ENCODE assay signal across 17 cellular contexts in the genomic region with DNA sequence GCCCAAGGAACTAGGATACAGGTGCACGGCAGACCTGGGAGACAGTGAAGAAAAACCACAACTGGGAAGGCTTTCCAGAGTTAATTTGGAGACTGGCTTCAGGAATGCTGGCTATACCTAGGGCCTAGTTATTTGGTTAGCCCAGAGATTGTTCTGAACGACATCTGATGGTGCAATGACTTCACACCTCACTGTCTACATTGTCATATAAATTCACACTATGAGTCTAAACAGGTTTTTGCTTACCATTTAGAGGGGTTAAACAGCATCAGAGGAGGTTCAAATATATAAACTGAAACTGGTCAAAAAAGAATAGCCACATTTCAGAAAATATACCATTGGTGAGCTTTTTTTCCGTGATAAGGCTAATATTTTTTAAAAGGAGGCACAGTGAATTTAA. TPM values are rescaled to one million over a fixed set of nuclear protein-coding genes. Genes with fewer than 3 reads are reported as not detected.
DNase-seq lines count a peak whose midpoint lies in the region; ATAC-seq and TF ChIP-seq lines count a peak whose summit lies in the region.
"Had no signal": no experiment of that assay in that cellular context is flagged by ENCODE, and none has a peak within 500 bp of the region (broad histone marks: within the 10 kb centered on the region; RNA-seq: fewer than 3 reads in every experiment).

No MANE protein-coding gene starts in this region.

- intact Hi-C loops in natural killer cell (cut with micrococcal nuclease): no loop called here

- H3K4me3 Mint-ChIP-seq in activated T-cell treated with anti-CD3 and anti-CD28 coated beads, Interleukin-2, amount 50 U/mL, for 72 hours: no peak overlapping the region
- no peak overlapping the region for H3K4me3 Mint-ChIP-seq in central memory CD8-positive, alpha-beta T cell
- H3K4me3 Mint-ChIP-seq in natural killer cell: no peak overlapping the region
- no peak overlapping the region for H3K4me3 Mint-ChIP-seq in stimulated activated effector memory CD8-positive, alpha-beta T cell treated with anti-CD3 and anti-CD28 coated beads, Interleukin-12 subunit alpha, Interleukin-12 subunit beta, amount 100 ng/mL, for 72 hours
- H3K4me3 Mint-ChIP-seq: B cell had no signal

- TF ChIP-seq CTCF in natural killer cell (IDR thresholded peaks at IDR 0.05): no peak

- no peaks in the 10 kb centered on the region for H3K9me3 Mint-ChIP-seq in activated T-cell treated with anti-CD3 and anti-CD28 coated beads, Interleukin-2, amount 50 U/mL, for 72 hours
- no peaks in the 10 kb centered on the region for H3K9me3 Mint-ChIP-seq in central memory CD8-positive, alpha-beta T cell
- H3K9me3 Mint-ChIP-seq in natural killer cell: no peaks in the 10 kb centered on the region
- no peaks in the 10 kb centered on the region for H3K9me3 Mint-ChIP-seq in stimulated activated effector memory CD8-positive, alpha-beta T cell treated with anti-CD3 and anti-CD28 coated beads, Interleukin-12 subunit alpha, Interleukin-12 subunit beta, amount 100 ng/mL, for 72 hours
- no peaks in the 10 kb centered on the region for H3K9me3 Mint-ChIP-seq in activated naive CD4-positive, alpha-beta T cell treated with anti-CD3 and anti-CD28 coated beads, Interleukin-2, amount 50 U/mL, for 72 hours

- H3K4me1 Mint-ChIP-seq in activated T-cell treated with anti-CD3 and anti-CD28 coated beads, Interleukin-2, amount 50 U/mL, for 72 hours (ENCODE audit: low read depth): peaks cover 14% of the 10 kb centered on the region
- peaks cover 41% of the 10 kb centered on the region for H3K4me1 Mint-ChIP-seq in central memory CD8-positive, alpha-beta T cell
- peaks cover 49 to 57% of the 10 kb centered on the region in 2 donors for H3K4me1 Mint-ChIP-seq in natural killer cell
- H3K4me1 Mint-ChIP-seq in stimulated activated effector memory CD8-positive, alpha-beta T cell treated with anti-CD3 and anti-CD28 coated beads, Interleukin-12 subunit alpha, Interleukin-12 subunit beta, amount 100 ng/mL, for 72 hours: peaks cover 62% of the 10 kb centered on the region

- DNase-seq in activated T-cell treated with anti-CD3 and anti-CD28 coated beads, Interleukin-2, amount 50 U/mL, for 72 hours: no peak
- DNase-seq in activated T-cell treated with anti-CD3 and anti-CD28 coated beads, Interleukin-2, amount 50 U/mL, for 1 hour: no peak
- DNase-seq in central memory CD8-positive, alpha-beta T cell (ENCODE audit: low spot score in 2 of 2): no peak
- DNase-seq in natural killer cell (no peak), NCI-H1105 (lab: John Stamatoyannopoulos, UW) (no peak)
- DNase-seq in stimulated activated effector memory CD8-positive, alpha-beta T cell treated with anti-CD3 and anti-CD28 coated beads, Interleukin-12 subunit alpha, Interleukin-12 subunit beta, amount 100 ng/mL, for 72 hours (ENCODE audit: low spot score in 2 of 2): no peak
- no peak for DNase-seq in activated naive CD4-positive, alpha-beta T cell treated with anti-CD3 and anti-CD28 coated beads, Interleukin-2, amount 50 U/mL, for 16 hours
- DNase-seq in activated naive CD4-positive, alpha-beta T cell treated with anti-CD3 and anti-CD28 coated beads, Interleukin-2, amount 50 U/mL, for 72 hours (ENCODE audit: low spot score in 2 of 2): no peak
- DNase-seq: 8988T, DMS79 treated with DMSO at 0.1 percent for 48 hours, IMR-90, NCI-H1417 treated with DMSO at 0.1 percent for 48 hours, NCI-H187 treated with DMSO at 0.1 percent for 48 hours, NCI-H2227 treated with DMSO at 0.1 percent for 48 hours, NCI-H524, PC-9 had no signal

- H3K36me3 Mint-ChIP-seq in activated T-cell treated with anti-CD3 and anti-CD28 coated beads, Interleukin-2, amount 50 U/mL, for 72 hours (ENCODE audit: insufficient read depth in 2 of 2): peaks cover 5 to 26% of the 10 kb centered on the region in 2 donors
- peaks cover 46% of the 10 kb centered on the region for H3K36me3 Mint-ChIP-seq in central memory CD8-positive, alpha-beta T cell (ENCODE audit: insufficient read depth)
- H3K36me3 Mint-ChIP-seq in natural killer cell: peaks cover 16% of the 10 kb centered on the region
- peaks cover 86% of the 10 kb centered on the region for H3K36me3 Mint-ChIP-seq in stimulated activated effector memory CD8-positive, alpha-beta T cell treated with anti-CD3 and anti-CD28 coated beads, Interleukin-12 subunit alpha, Interleukin-12 subunit beta, amount 100 ng/mL, for 72 hours
- H3K36me3 Mint-ChIP-seq in activated naive CD4-positive, alpha-beta T cell treated with anti-CD3 and anti-CD28 coated beads, Interleukin-2, amount 50 U/mL, for 72 hours: peaks cover 0 to 10% of the 10 kb centered on the region in 2 donors

- peak in 1 of 2 donors; percentile 59 for ATAC-seq in activated T-cell treated with anti-CD3 and anti-CD28 coated beads, Interleukin-2, amount 50 U/mL, for 72 hours (replicated peaks in 1 of 2)
- ATAC-seq in central memory CD8-positive, alpha-beta T cell (replicated peaks; ENCODE audit: extremely low read depth, poor library complexity, severe bottlenecking): no peak
- no peak for ATAC-seq in natural killer cell
- peak; percentile 65 for ATAC-seq in stimulated activated effector memory CD8-positive, alpha-beta T cell treated with anti-CD3 and anti-CD28 coated beads, Interleukin-12 subunit alpha, Interleukin-12 subunit beta, amount 100 ng/mL, for 72 hours
- ATAC-seq in activated naive CD4-positive, alpha-beta T cell treated with anti-CD3 and anti-CD28 coated beads, Interleukin-2, amount 50 U/mL, for 72 hours: no peak

- H3K27me3 Mint-ChIP-seq in activated T-cell treated with anti-CD3 and anti-CD28 coated beads, Interleukin-2, amount 50 U/mL, for 72 hours (ENCODE audit: low read depth): no peaks in the 10 kb centered on the region
- H3K27me3 Mint-ChIP-seq in central memory CD8-positive, alpha-beta T cell: no peaks in the 10 kb centered on the region
- no peaks in the 10 kb centered on the region for H3K27me3 Mint-ChIP-seq in natural killer cell (ENCODE audit: low read depth in 2 of 2)
- H3K27me3 Mint-ChIP-seq: B cell had no signal

- peak overlapping the region; percentile 82 for H3K27ac Mint-ChIP-seq in activated T-cell treated with anti-CD3 and anti-CD28 coated beads, Interleukin-2, amount 50 U/mL, for 72 hours
- H3K27ac Mint-ChIP-seq in central memory CD8-positive, alpha-beta T cell (ENCODE audit: low read depth): peak overlapping the region; percentile 41
- peak overlapping the region; percentile 15 to 20 for H3K27ac Mint-ChIP-seq in natural killer cell
- H3K27ac Mint-ChIP-seq in stimulated activated effector memory CD8-positive, alpha-beta T cell treated with anti-CD3 and anti-CD28 coated beads, Interleukin-12 subunit alpha, Interleukin-12 subunit beta, amount 100 ng/mL, for 72 hours: peak overlapping the region; percentile 68
- H3K27ac Mint-ChIP-seq in activated naive CD4-positive, alpha-beta T cell treated with anti-CD3 and anti-CD28 coated beads, Interleukin-2, amount 50 U/mL, for 72 hours: peak overlapping the region in 1 of 2 donors; percentile 72
- H3K27ac Mint-ChIP-seq: B cell had no signal

RNA-seq across cellular contexts. Expression of gene UBE2V1, which starts 16.7 kb away (rescaled TPM):
- total RNA-seq in activated T-cell treated with anti-CD3 and anti-CD28 coated beads, Interleukin-2, amount 50 U/mL, for 72 hours: 100 to 1,000 TPM; 150 to 176 TPM
- total RNA-seq in natural killer cell: 100 to 1,000 TPM; 194 to 238 (median 236) TPM
- 100 to 1,000 TPM; 152 to 221 TPM for total RNA-seq in activated naive CD4-positive, alpha-beta T cell treated with anti-CD3 and anti-CD28 coated beads, Interleukin-2, amount 50 U/mL, for 72 hours

RNA-seq across cellular contexts. Expression of gene PEDS1, which starts 57.3 kb away (rescaled TPM):
- total RNA-seq in activated T-cell treated with anti-CD3 and anti-CD28 coated beads, Interleukin-2, amount 50 U/mL, for 72 hours: 10 to 100 TPM; 14.4 to 17.9 TPM
- 10 to 100 TPM; 27.4 to 32.8 (median 31.5) TPM for total RNA-seq in natural killer cell
- total RNA-seq in activated naive CD4-positive, alpha-beta T cell treated with anti-CD3 and anti-CD28 coated beads, Interleukin-2, amount 50 U/mL, for 72 hours: 10 to 100 TPM; 14.8 to 21.2 TPM
